Comparison of ENCODE assay signal across 27 cellular contexts in the genomic region with DNA sequence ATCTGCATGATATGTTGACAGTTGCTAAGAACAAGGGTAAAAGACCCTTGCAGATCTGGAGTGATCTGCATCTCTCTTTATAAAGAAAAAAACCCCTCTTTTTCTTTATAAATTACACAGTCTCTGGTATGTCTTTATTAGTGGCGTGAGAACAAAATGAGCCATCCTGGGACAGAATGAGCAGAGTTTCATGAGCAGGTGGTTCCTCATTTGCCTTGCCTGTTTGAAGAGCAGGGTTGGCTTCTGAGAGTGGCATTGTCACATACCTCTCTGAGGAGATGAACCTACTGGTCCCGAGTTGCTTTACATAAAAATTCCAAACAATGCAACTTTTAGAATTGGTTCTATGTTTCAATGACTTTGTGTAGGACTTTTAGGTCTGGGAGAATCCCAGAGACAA.
"Had no signal": no experiment of that assay in that cellular context is flagged by ENCODE, and none has a peak within 500 bp of the region (broad histone marks: within the 10 kb centered on the region; RNA-seq: fewer than 3 reads in every experiment).

No MANE protein-coding gene starts in this region.

- H3K4me3 ChIP-seq: breast epithelium, colonic mucosa, dorsolateral prefrontal cortex, left lung, transverse colon had no signal

- H3K36me3 ChIP-seq: breast epithelium, colonic mucosa, left lung, transverse colon had no signal

- H3K27ac ChIP-seq: breast epithelium, colonic mucosa, left lung, transverse colon had no signal

- H3K4me1 ChIP-seq: breast epithelium, colonic mucosa, transverse colon had no signal

- H3K27ac Mint-ChIP-seq: activated B cell treated with CpG ODN at 0.5 μM for 24 hours; activated naive CD8-positive, alpha-beta T cell treated with anti-CD3 and anti-CD28 coated beads, Interleukin-2, amount 10 ng/mL, durations not matched to agents 7 days and 5 days; activated T-helper 2 cell treated with anti-CD3 and anti-CD28 coated beads, Interferon-gamma antibody, Interleukin-2, Interleukin-4, amounts not matched to agents 10 μg/mL and 5 μg/mL and 100 μg/mL, durations not matched to agents 14 hours and 24 hours and 36 hours; naive thymus-derived CD4-positive, alpha-beta T cell; stimulated activated memory B cell treated with anti-CD40 and anti-IgM and Interleukin-4, amounts not matched to agents 10 μg/mL and 1 μg/mL and 100 μg/mL, for 72 hours had no signal

- H3K27me3 ChIP-seq: breast epithelium, colonic mucosa, dorsolateral prefrontal cortex, left lung, transverse colon had no signal

- H3K27me3 Mint-ChIP-seq: activated B cell treated with CpG ODN at 0.5 μM for 24 hours; activated naive CD8-positive, alpha-beta T cell treated with anti-CD3 and anti-CD28 coated beads, Interleukin-2, amount 10 ng/mL, durations not matched to agents 7 days and 5 days; central memory CD8-positive, alpha-beta T cell; effector memory CD8-positive, alpha-beta T cell; naive thymus-derived CD4-positive, alpha-beta T cell; stimulated activated memory B cell treated with anti-CD40 and anti-IgM and Interleukin-4, amounts not matched to agents 10 μg/mL and 1 μg/mL and 100 μg/mL, for 72 hours had no signal

- FAIRE-seq: endothelial cell of umbilical vein, small intestine, urothelium cell line had no signal

- H3K36me3 Mint-ChIP-seq: immature natural killer cell had no signal

- H3K4me3 Mint-ChIP-seq: activated B cell treated with CpG ODN at 0.5 μM for 24 hours; activated naive CD8-positive, alpha-beta T cell treated with anti-CD3 and anti-CD28 coated beads, Interleukin-2, amount 10 ng/mL, durations not matched to agents 7 days and 5 days; activated T-cell treated with anti-CD3 and anti-CD28 coated beads, Interleukin-2, amount 50 U/mL, for 4 hours; central memory CD8-positive, alpha-beta T cell; effector memory CD8-positive, alpha-beta T cell; immature natural killer cell; naive thymus-derived CD4-positive, alpha-beta T cell; neural crest cell; stimulated activated memory B cell treated with anti-CD40 and anti-IgM and Interleukin-4, amounts not matched to agents 10 μg/mL and 1 μg/mL and 100 μg/mL, for 72 hours had no signal

- H3K9me3 Mint-ChIP-seq: activated B cell treated with CpG ODN at 0.5 μM for 24 hours; activated naive CD8-positive, alpha-beta T cell treated with anti-CD3 and anti-CD28 coated beads, Interleukin-2, amount 10 ng/mL, durations not matched to agents 7 days and 5 days; activated T-cell treated with anti-CD3 and anti-CD28 coated beads, Interleukin-2, amount 50 U/mL, for 4 hours; activated T-helper 2 cell treated with anti-CD3 and anti-CD28 coated beads, Interferon-gamma antibody, Interleukin-2, Interleukin-4, amounts not matched to agents 10 μg/mL and 5 μg/mL and 100 μg/mL, durations not matched to agents 14 hours and 24 hours and 36 hours; central memory CD8-positive, alpha-beta T cell; effector memory CD8-positive, alpha-beta T cell; immature natural killer cell; neural crest cell; stimulated activated memory B cell treated with anti-CD40 and anti-IgM and Interleukin-4, amounts not matched to agents 10 μg/mL and 1 μg/mL and 100 μg/mL, for 72 hours had no signal

- DNase-seq: activated B cell treated with CpG ODN at 0.5 μM for 24 hours; activated CD4-positive, alpha-beta T cell treated with anti-CD3 and anti-CD28 coated beads for 4 hours; activated CD4-positive, alpha-beta T cell treated with anti-CD3 and anti-CD28 coated beads, Interleukin-2, amount 50 U/mL, for 48 hours; activated CD8-positive, alpha-beta memory T cell treated with anti-CD3 and anti-CD28 coated beads, Interleukin-2, amount 50 U/mL, for 48 hours; activated naive CD4-positive, alpha-beta T cell; activated naive CD8-positive, alpha-beta T cell treated with anti-CD3 and anti-CD28 coated beads, Interleukin-2, amount 10 ng/mL, durations not matched to agents 7 days and 5 days; activated T-cell treated with anti-CD3 and anti-CD28 coated beads, Interleukin-2, amount 50 U/mL, for 4 hours; amniotic stem cell; colonic mucosa; dorsolateral prefrontal cortex; effector memory CD8-positive, alpha-beta T cell; foreskin melanocyte; immature natural killer cell; left lung; naive thymus-derived CD4-positive, alpha-beta T cell; posterior cingulate gyrus; small intestine; transverse colon had no signal

- ATAC-seq: activated T-cell treated with anti-CD3 and anti-CD28 coated beads, Interleukin-2, amount 50 U/mL, for 4 hours; effector memory CD8-positive, alpha-beta T cell; esophagus mucosa; left lung; naive thymus-derived CD4-positive, alpha-beta T cell; sciatic nerve; stimulated activated memory B cell treated with anti-CD40 and anti-IgM and Interleukin-4, amounts not matched to agents 10 μg/mL and 1 μg/mL and 100 μg/mL, for 72 hours had no signal

- H3K9me3 ChIP-seq: breast epithelium, colonic mucosa, left lung, transverse colon had no signal

- H3K4me1 Mint-ChIP-seq: activated naive CD8-positive, alpha-beta T cell treated with anti-CD3 and anti-CD28 coated beads, Interleukin-2, amount 10 ng/mL, durations not matched to agents 7 days and 5 days; neural crest cell had no signal
